ENCODE assay signal across 6 cellular contexts in genomic region chr19:43595605-43595998, GRCh38. TPM values are rescaled to one million over a fixed set of nuclear protein-coding genes. Genes with fewer than 3 reads are reported as not detected.
DNase-seq lines count a peak whose midpoint lies in the region; ATAC-seq, FAIRE-seq and TF ChIP-seq lines count a peak whose summit lies in the region.

No MANE protein-coding gene starts in this region.

- dilution Hi-C loops in keratinocyte (cut with MboI; ENCODE audit: extremely low pct_ligation_motif_present, low sequenced_read_pairs): no loop called here

- peaks cover 25% of the 10 kb centered on the region for H3K36me3 ChIP-seq in HAP-1 (replicated peaks)
- peaks cover 19 to 48% of the 10 kb centered on the region in 2 experiments for H3K36me3 ChIP-seq in keratinocyte (ENCODE audit: control insufficient read depth in 2 of 2, extremely low read depth in 1 of 2, insufficient read depth in 2 of 2, low read length in 2 of 2)

- H3K79me2 ChIP-seq in keratinocyte (ENCODE audit: control insufficient read depth, insufficient read depth, low read length): peaks cover 66% of the 10 kb centered on the region

- FAIRE-seq in keratinocyte (lab: Jason Lieb, UNC) (no peak), frontal cortex (lab: Jason Lieb, UNC) (no peak)

- no peaks in the 10 kb centered on the region for H3K27me3 ChIP-seq in HAP-1 (ENCODE audit: low read depth)
- H3K27me3 ChIP-seq in keratinocyte (ENCODE audit: control insufficient read depth, extremely low read depth, insufficient read depth, low read length): no peaks in the 10 kb centered on the region

- H3K4me1 ChIP-seq in HAP-1 (peaks cover 10% of the 10 kb centered on the region; the same call in 1 of the 2 replicates), keratinocyte (ENCODE audit: control insufficient read depth, extremely low read depth, insufficient read depth, low read length) (peaks cover 24% of the 10 kb centered on the region)

- no peaks in the 10 kb centered on the region for H3K9me1 ChIP-seq in keratinocyte (ENCODE audit: control insufficient read depth, extremely low read depth, insufficient read depth, low read length)

- H3K4me3 ChIP-seq in HAP-1 (peak overlapping the region; percentile 64), keratinocyte (ENCODE audit: control insufficient read depth in 2 of 3, extremely low read depth in 1 of 3, insufficient read depth in 2 of 3, low read depth in 1 of 3, low read length in 3 of 3) (peak overlapping the region; percentile 70 to 96 (median 96))

- H3K4me3 Mint-ChIP-seq in WTC11: peak overlapping the region; percentile 99

- H3K27ac Mint-ChIP-seq in WTC11: peak overlapping the region; percentile 99

- in situ Hi-C loops in HAP-1 (cut with MboI; ENCODE audit: low sequenced_read_pairs): no loop called here

- H3K4me2 ChIP-seq in keratinocyte (ENCODE audit: control insufficient read depth, extremely low read depth, insufficient read depth, low read depth, low read length): peak overlapping the region; percentile 85

- no peaks in the 10 kb centered on the region for H3K9me3 Mint-ChIP-seq in WTC11

- TF ChIP-seq CTCF in WTC11 (IDR thresholded peaks at IDR 0.05): no peak
- no peak for TF ChIP-seq CTCF in keratinocyte (optimal IDR thresholded peaks at IDR 0.05 in 1 of 3, IDR thresholded peaks at IDR 0.05 in 1 of 3, conservative IDR thresholded peaks at IDR 0.05 in 1 of 3; ENCODE audit: extremely low read depth in 1 of 3, insufficient read depth in 2 of 3, low read length in 3 of 3)
- TF ChIP-seq CTCF in GM10266 (IDR thresholded peaks at IDR 0.05; ENCODE audit: control insufficient read depth, insufficient read depth, low read depth, missing control alignments): no peak
- TF ChIP-seq CTCF in GM10248 (IDR thresholded peaks at IDR 0.05; ENCODE audit: control extremely low read depth, extremely low read depth, low read depth, missing control alignments): no peak

- DNase-seq in HAP-1 (ENCODE audit: low spot score in 2 of 2) (no peak), WTC11 (ENCODE audit: low spot score) (no peak), keratinocyte (ENCODE audit: low read depth, low spot score) (no peak), GM10266 (ENCODE audit: extremely low spot score) (no peak), GM10248 (ENCODE audit: extremely low spot score) (no peak), frontal cortex (ENCODE audit: low spot score in 2 of 2) (no peak)

- no peaks in the 10 kb centered on the region for H3K27me3 Mint-ChIP-seq in WTC11 (ENCODE audit: low read depth)

- peak overlapping the region; percentile 49 for H2AFZ ChIP-seq in keratinocyte (ENCODE audit: control insufficient read depth, low read length)

- H3K9ac ChIP-seq in keratinocyte (ENCODE audit: control insufficient read depth, extremely low read depth, insufficient read depth, low read length): peak overlapping the region; percentile 99

- CTCF ChIA-PET in WTC11 (lab: Charles Lee) (interaction anchor here (0.7 to 6.9 kb wide), 32 partner anchors 12 to 214 kb away, joined by 3 to 140 read pairs (median 4); partner anchors contain the start of genes PHLDB3, PINLYP, PLAUR and XRCC1), GM10248 (lab: Yijun Ruan, JAX) (interaction anchor here (0.6 to 6.1 kb wide), 15 partner anchors 9 to 214 kb away, joined by 3 to 60 read pairs (median 8); partner anchors contain the start of genes XRCC1 and ZNF575)

- peak overlapping the region; percentile 99 for H3K27ac ChIP-seq in keratinocyte (ENCODE audit: control insufficient read depth, insufficient read depth, low read length)

- peak; percentile 1; the same call in 1 of the 2 replicates for ATAC-seq in WTC11

- H3K9me3 ChIP-seq in HAP-1 (no peaks in the 10 kb centered on the region), keratinocyte (ENCODE audit: control insufficient read depth, low read depth, low read length) (no peaks in the 10 kb centered on the region)

- peaks cover 17% of the 10 kb centered on the region for H3K4me1 Mint-ChIP-seq in WTC11

- peaks cover 5% of the 10 kb centered on the region for H4K20me1 ChIP-seq in keratinocyte (ENCODE audit: control insufficient read depth, extremely low read depth, insufficient read depth, low read length)

- peaks cover 10% of the 10 kb centered on the region for H3K36me3 Mint-ChIP-seq in WTC11

- POLR2A ChIA-PET in WTC11 (lab: Charles Lee): interaction anchor here (0.7 to 1.8 kb wide), 11 partner anchors 11 to 92 kb away, joined by 3 to 12 read pairs (median 4); partner anchors contain the start of genes PHLDB3 and XRCC1
- POLR2A ChIA-PET in GM10248 (lab: Yijun Ruan, JAX): interaction anchor here (0.6 to 1.4 kb wide), 7 partner anchors 10 to 170 kb away, joined by 3 to 6 read pairs (median 4); no protein-coding TSS in a partner anchor

TF ChIP-seq in WTC11, 78 proteins besides CTCF, POLR2A, EP300 and RAD21:
- peak; percentile 82; the same call in 1 of the 2 replicates for TF ChIP-seq GTF2I (CRISPR knock-in tag; conservative IDR thresholded peaks at IDR 0.05)
- TF ChIP-seq E2F5 (CRISPR knock-in tag; IDR thresholded peaks at IDR 0.05): no peak
TF ChIP-seq in WTC11: peak in this region for 1.

RNA-seq across cellular contexts. Expression of gene IRGQ, which starts 0.3 kb away (rescaled TPM):
- total RNA-seq in WTC11 (2021) (33.6 to 38.1 TPM (median 35.5 TPM) in 3 replicates), frontal cortex (140 TPM)
- polyA plus RNA-seq in keratinocyte: 12.9 to 18.0 TPM (median 13.3 TPM) in 3 replicates
- polyA plus RNA-seq in keratinocyte (2011; ENCODE audit: low read depth): 7.3 TPM
- 10.2 and 15.9 TPM in 2 replicates for polyA plus RNA-seq in keratinocyte (2011; cell fraction: cytosol; rRNA removed)
- 43.7 and 47.2 TPM in 2 replicates for polyA plus RNA-seq in keratinocyte (2011; cell fraction: nucleus; rRNA removed)
- 6.5 and 9.7 TPM in 2 replicates for polyA plus RNA-seq in keratinocyte (2012; ENCODE audit: low replicate concordance)
- polyA minus RNA-seq in keratinocyte: 19.3 to 25.6 TPM (median 19.6 TPM) in 3 replicates
- 12.9 TPM for polyA minus RNA-seq in keratinocyte (2011; cell fraction: cytosol; rRNA and poly(A)+ RNA removed)
- polyA minus RNA-seq in keratinocyte (2011; cell fraction: nucleus; rRNA and poly(A)+ RNA removed): 20.4 and 33.0 TPM in 2 replicates

RNA-seq across cellular contexts. Expression of gene ZNF576, which starts 0.8 kb away (rescaled TPM):
- total RNA-seq in WTC11 (2021) (15.9 to 18.5 TPM (median 16.5 TPM) in 3 replicates), frontal cortex (5.3 TPM)
- polyA plus RNA-seq in keratinocyte: 6.4 to 10.6 TPM (median 8.3 TPM) in 3 replicates
- polyA plus RNA-seq in keratinocyte (2011; ENCODE audit: low read depth): 5.2 TPM
- 8.0 and 13.6 TPM in 2 replicates for polyA plus RNA-seq in keratinocyte (2011; cell fraction: cytosol; rRNA removed)
- 5.0 and 8.7 TPM in 2 replicates for polyA plus RNA-seq in keratinocyte (2011; cell fraction: nucleus; rRNA removed)
- 8.5 and 11.8 TPM in 2 replicates for polyA plus RNA-seq in keratinocyte (2012; ENCODE audit: low replicate concordance)
- 4.3 to 7.6 TPM (median 5.7 TPM) in 3 replicates for polyA minus RNA-seq in keratinocyte
- 4.2 TPM for polyA minus RNA-seq in keratinocyte (2011; cell fraction: cytosol; rRNA and poly(A)+ RNA removed)
- polyA minus RNA-seq in keratinocyte (2011; cell fraction: nucleus; rRNA and poly(A)+ RNA removed): 3.9 and 4.9 TPM in 2 replicates

RNA-seq across cellular contexts. Expression of gene SRRM5, which starts 16.3 kb away (rescaled TPM):
- 0.34 to 0.44 TPM (median 0.42 TPM) in 3 replicates for total RNA-seq in WTC11 (2021)
- 0.02 to 0.03 TPM (median 0.03 TPM) in 3 replicates for polyA plus RNA-seq in keratinocyte
- polyA plus RNA-seq in keratinocyte (2011; ENCODE audit: low read depth): 0.29 TPM
- 0.04 TPM in 1 of 2 replicates, not detected in the other for polyA plus RNA-seq in keratinocyte (2011; cell fraction: cytosol; rRNA removed)
- 0.31 and 0.53 TPM in 2 replicates for polyA plus RNA-seq in keratinocyte (2011; cell fraction: nucleus; rRNA removed)
- polyA plus RNA-seq in keratinocyte (2012; ENCODE audit: low replicate concordance): 0.21 and 0.41 TPM in 2 replicates
- not detected in 3 replicates for polyA minus RNA-seq in keratinocyte
- not detected for polyA minus RNA-seq in keratinocyte (2011; cell fraction: cytosol; rRNA and poly(A)+ RNA removed)
- polyA minus RNA-seq in keratinocyte (2011; cell fraction: nucleus; rRNA and poly(A)+ RNA removed): not detected in 2 replicates
- not detected for total RNA-seq in frontal cortex

RNA-seq across cellular contexts. Expression of gene PINLYP, which starts 20.0 kb away (rescaled TPM):
- total RNA-seq in WTC11 (2021) (6.4 to 11.3 TPM (median 10.6 TPM) in 3 replicates), frontal cortex (6.9 TPM)
- 14.5 to 19.2 TPM (median 16.0 TPM) in 3 replicates for polyA plus RNA-seq in keratinocyte
- polyA plus RNA-seq in keratinocyte (2011; ENCODE audit: low read depth): 0.45 TPM
- 11.0 and 14.1 TPM in 2 replicates for polyA plus RNA-seq in keratinocyte (2011; cell fraction: cytosol; rRNA removed)
- 5.1 and 6.4 TPM in 2 replicates for polyA plus RNA-seq in keratinocyte (2011; cell fraction: nucleus; rRNA removed)
- 2.8 and 13.2 TPM in 2 replicates for polyA plus RNA-seq in keratinocyte (2012; ENCODE audit: low replicate concordance)
- 11.4 to 22.7 TPM (median 12.8 TPM) in 3 replicates for polyA minus RNA-seq in keratinocyte
- polyA minus RNA-seq in keratinocyte (2011; cell fraction: cytosol; rRNA and poly(A)+ RNA removed): 10.6 TPM
- polyA minus RNA-seq in keratinocyte (2011; cell fraction: nucleus; rRNA and poly(A)+ RNA removed): 1.5 and 1.6 TPM in 2 replicates

RNA-seq across cellular contexts. Expression of gene XRCC1, which starts 20.3 kb away (rescaled TPM):
- total RNA-seq in WTC11 (2021) (46.5 to 50.8 TPM (median 48.3 TPM) in 3 replicates), frontal cortex (13.9 TPM)
- polyA plus RNA-seq in keratinocyte: 16.3 to 17.5 TPM (median 16.8 TPM) in 3 replicates
- 8.2 TPM for polyA plus RNA-seq in keratinocyte (2011; ENCODE audit: low read depth)
- polyA plus RNA-seq in keratinocyte (2011; cell fraction: cytosol; rRNA removed): 9.6 and 19.8 TPM in 2 replicates
- polyA plus RNA-seq in keratinocyte (2011; cell fraction: nucleus; rRNA removed): 14.4 and 19.9 TPM in 2 replicates
- polyA plus RNA-seq in keratinocyte (2012; ENCODE audit: low replicate concordance): 10.6 and 19.9 TPM in 2 replicates
- polyA minus RNA-seq in keratinocyte: 12.6 to 22.3 TPM (median 12.9 TPM) in 3 replicates
- polyA minus RNA-seq in keratinocyte (2011; cell fraction: cytosol; rRNA and poly(A)+ RNA removed): 21.7 TPM
- 9.5 and 11.8 TPM in 2 replicates for polyA minus RNA-seq in keratinocyte (2011; cell fraction: nucleus; rRNA and poly(A)+ RNA removed)
